29 cellular contexts compared by ENCODE assay signal in the genomic region with DNA sequence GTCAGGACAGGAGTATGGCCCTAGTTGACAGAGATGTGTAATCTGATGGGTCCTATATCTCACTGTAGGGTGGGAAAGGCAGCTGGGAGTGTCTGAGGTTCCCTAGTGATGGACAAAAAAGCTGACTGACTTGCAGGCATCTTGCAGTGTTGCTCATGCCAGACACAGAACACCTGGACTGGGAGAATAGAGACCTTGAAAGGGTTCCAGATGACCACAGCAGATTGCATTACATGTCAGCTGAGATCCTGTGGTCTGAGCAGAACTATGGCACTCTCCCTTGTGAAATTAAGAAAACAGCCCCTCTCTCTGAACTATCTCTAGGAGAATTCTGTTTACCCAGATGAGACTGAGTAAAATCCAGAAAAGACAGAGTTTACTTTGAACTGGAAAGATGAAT.
"Had no signal": no experiment of that assay in that cellular context is flagged by ENCODE, and none has a peak within 500 bp of the region (broad histone marks: within the 10 kb centered on the region; RNA-seq: fewer than 3 reads in every experiment).

No MANE protein-coding gene starts in this region.

- H3K27ac ChIP-seq: adrenal gland, breast epithelium, SJSA1 had no signal

- H3K4me3 ChIP-seq: adrenal gland, breast epithelium, SJSA1 had no signal

- H3K36me3 ChIP-seq: adrenal gland, breast epithelium, SJSA1 had no signal

- H3K27me3 ChIP-seq: adrenal gland, breast epithelium, SJSA1 had no signal

- H3K4me1 ChIP-seq: adrenal gland, breast epithelium, SJSA1 had no signal

- H3K9me3 ChIP-seq: adrenal gland, breast epithelium, SJSA1 had no signal

- ATAC-seq: activated CD8-positive, alpha-beta T cell treated with anti-CD3 and anti-CD28 coated beads, Interleukin-2, amount 10 ng/mL, durations not matched to agents 7 days and 5 days; Panc1; T-helper 17 cell; WTC11 had no signal

- DNase-seq: activated CD4-positive, alpha-beta T cell treated with anti-CD3 and anti-CD28 coated beads for 48 hours; activated CD4-positive, alpha-beta T cell treated with anti-CD3 and anti-CD28 coated beads, Interleukin-2, amount 50 U/mL, for 4 hours; activated CD4-positive, CD25-positive, alpha-beta regulatory T cell treated with anti-CD3 and anti-CD28 coated beads, Interleukin-2, amount 50 U/mL, for 72 hours; activated CD8-positive, alpha-beta memory T cell treated with anti-CD3 and anti-CD28 coated beads, Interleukin-2, amount 50 U/mL, for 48 hours; activated CD8-positive, alpha-beta T cell treated with anti-CD3 and anti-CD28 coated beads, Interleukin-2, amount 10 ng/mL, durations not matched to agents 7 days and 5 days; activated naive CD4-positive, alpha-beta T cell treated with anti-CD3 and anti-CD28 coated beads, Interleukin-2, amount 50 U/mL, for 16 hours; activated naive CD8-positive, alpha-beta T cell treated with anti-CD3 and anti-CD28 coated beads, Interleukin-2, amount 10 ng/mL, durations not matched to agents 7 days and 5 days; activated T-cell treated with anti-CD3 and anti-CD28 coated beads, Interleukin-2, amount 50 U/mL, for 1 hour; adrenal gland; aorta; caudate nucleus; Karpas-422; NCI-H1092; NCI-H1417; NCI-H1930; NCI-H2171; NCI-H2227 treated with DMSO at 0.1 percent for 48 hours; NCI-H446 treated with DMSO at 0.1 percent for 48 hours; NCI-H524 treated with DMSO at 0.1 percent for 48 hours; NCI-H82; NK-92 treated with Interleukin-12 subunit alpha and Interleukin-12 subunit beta, amount 100 ng/mL, for 24 hours; OCI-M1; SHP77; T-helper 17 cell; T-helper 9 cell had no signal
